Comparison of ENCODE assay signal across 8 cellular contexts in genomic region chr1:24416666-24417391, GRCh38. TPM values are rescaled to one million over a fixed set of nuclear protein-coding genes. Genes with fewer than 3 reads are reported as not detected.
DNase-seq lines count a peak whose midpoint lies in the region; TF ChIP-seq lines count a peak whose summit lies in the region.

No MANE protein-coding gene starts in this region.

- peak overlapping the region; percentile 97 for H3K4me3 Mint-ChIP-seq in activated T-helper 1 cell treated with anti-CD3 and anti-CD28 coated beads, Interleukin-12 subunit alpha, Interleukin-12 subunit beta, Interleukin-2, Interleukin-4 antibody, amounts not matched to agents 30 ng/mL and 10 ng/mL and 1 ng/mL, durations not matched to agents 14 hours and 24 hours and 36 hours
- H3K4me3 Mint-ChIP-seq in glutamatergic neuron (ENCODE audit: unreplicated experiment): peak overlapping the region; percentile 98

- DNase-seq in NCI-H82 (lab: John Stamatoyannopoulos, UW): peak; percentile 30
- DNase-seq in NCI-H82 treated with DMSO at 0.1 percent for 48 hours (lab: John Stamatoyannopoulos, UW; ENCODE audit: unreplicated experiment): no peak
- DNase-seq in MV-4-11 (lab: John Stamatoyannopoulos, UW): peak; percentile 78
- peak; percentile 56 for DNase-seq in activated T-helper 1 cell treated with anti-CD3 and anti-CD28 coated beads, Interleukin-12 subunit alpha, Interleukin-12 subunit beta, Interleukin-2, Interleukin-4 antibody, amounts not matched to agents 30 ng/mL and 10 ng/mL and 1 ng/mL, durations not matched to agents 14 hours and 24 hours and 36 hours (ENCODE audit: low spot score)
- DNase-seq in glutamatergic neuron: no peak
- DNase-seq in stimulated activated CD4-positive, alpha-beta T cell treated with anti-CD3 and anti-CD28 coated beads, Interleukin-1b, Interleukin-23, amount 100 ng/mL, for 48 hours: peak; percentile 59
- no peak for DNase-seq in COLO829 (ENCODE audit: low spot score)
- DNase-seq in dermis blood vessel endothelial cell: no peak

- peaks cover 17% of the 10 kb centered on the region for H3K36me3 Mint-ChIP-seq in activated T-helper 1 cell treated with anti-CD3 and anti-CD28 coated beads, Interleukin-12 subunit alpha, Interleukin-12 subunit beta, Interleukin-2, Interleukin-4 antibody, amounts not matched to agents 30 ng/mL and 10 ng/mL and 1 ng/mL, durations not matched to agents 14 hours and 24 hours and 36 hours (ENCODE audit: low read depth)
- H3K36me3 Mint-ChIP-seq in glutamatergic neuron (ENCODE audit: unreplicated experiment): no peaks in the 10 kb centered on the region

- no peak for TF ChIP-seq CTCF in glutamatergic neuron (IDR thresholded peaks at IDR 0.05; ENCODE audit: partially characterized antibody, unreplicated experiment)

- H3K9me3 Mint-ChIP-seq in activated T-helper 1 cell treated with anti-CD3 and anti-CD28 coated beads, Interleukin-12 subunit alpha, Interleukin-12 subunit beta, Interleukin-2, Interleukin-4 antibody, amounts not matched to agents 30 ng/mL and 10 ng/mL and 1 ng/mL, durations not matched to agents 14 hours and 24 hours and 36 hours: no peaks in the 10 kb centered on the region
- peaks cover 1% of the 10 kb centered on the region for H3K9me3 Mint-ChIP-seq in glutamatergic neuron (ENCODE audit: unreplicated experiment)

- intact Hi-C loops in activated T-helper 1 cell treated with anti-CD3 and anti-CD28 coated beads, Interleukin-12 subunit alpha, Interleukin-12 subunit beta, Interleukin-2, Interleukin-4 antibody, amounts not matched to agents 30 ng/mL and 10 ng/mL and 1 ng/mL, durations not matched to agents 14 hours and 24 hours and 36 hours (cut with micrococcal nuclease): loop anchor here (10.0 kb wide), 2 partner anchors 328 to 442 kb away; partner anchors contain the start of gene CLIC4

- no peaks in the 10 kb centered on the region for H3K27me3 Mint-ChIP-seq in activated T-helper 1 cell treated with anti-CD3 and anti-CD28 coated beads, Interleukin-12 subunit alpha, Interleukin-12 subunit beta, Interleukin-2, Interleukin-4 antibody, amounts not matched to agents 30 ng/mL and 10 ng/mL and 1 ng/mL, durations not matched to agents 14 hours and 24 hours and 36 hours (ENCODE audit: insufficient read depth)
- no peaks in the 10 kb centered on the region for H3K27me3 Mint-ChIP-seq in glutamatergic neuron (ENCODE audit: unreplicated experiment)

- H3K27ac Mint-ChIP-seq in activated T-helper 1 cell treated with anti-CD3 and anti-CD28 coated beads, Interleukin-12 subunit alpha, Interleukin-12 subunit beta, Interleukin-2, Interleukin-4 antibody, amounts not matched to agents 30 ng/mL and 10 ng/mL and 1 ng/mL, durations not matched to agents 14 hours and 24 hours and 36 hours: peak overlapping the region; percentile 78
- H3K27ac Mint-ChIP-seq in glutamatergic neuron (ENCODE audit: unreplicated experiment): peak overlapping the region; percentile 30

- H3K4me1 Mint-ChIP-seq in activated T-helper 1 cell treated with anti-CD3 and anti-CD28 coated beads, Interleukin-12 subunit alpha, Interleukin-12 subunit beta, Interleukin-2, Interleukin-4 antibody, amounts not matched to agents 30 ng/mL and 10 ng/mL and 1 ng/mL, durations not matched to agents 14 hours and 24 hours and 36 hours (ENCODE audit: low read depth): peaks cover 48% of the 10 kb centered on the region
- peaks cover 29% of the 10 kb centered on the region for H3K4me1 Mint-ChIP-seq in glutamatergic neuron (ENCODE audit: low read depth, unreplicated experiment)

RNA-seq across cellular contexts. Expression of gene NIPAL3, which starts 1.2 kb away (rescaled TPM):
- total RNA-seq in activated T-helper 1 cell treated with anti-CD3 and anti-CD28 coated beads, Interleukin-12 subunit alpha, Interleukin-12 subunit beta, Interleukin-2, Interleukin-4 antibody, amounts not matched to agents 30 ng/mL and 10 ng/mL and 1 ng/mL, durations not matched to agents 14 hours and 24 hours and 36 hours: 22.7 and 23.5 TPM in 2 replicates
- 18.6 TPM for total RNA-seq in glutamatergic neuron (ENCODE audit: unreplicated experiment)
- 25.4 and 31.7 TPM in 2 replicates for total RNA-seq in dermis blood vessel endothelial cell

RNA-seq across cellular contexts. Expression of gene STPG1, which starts 3.2 kb away (rescaled TPM):
- total RNA-seq in activated T-helper 1 cell treated with anti-CD3 and anti-CD28 coated beads, Interleukin-12 subunit alpha, Interleukin-12 subunit beta, Interleukin-2, Interleukin-4 antibody, amounts not matched to agents 30 ng/mL and 10 ng/mL and 1 ng/mL, durations not matched to agents 14 hours and 24 hours and 36 hours: 4.1 and 5.1 TPM in 2 replicates
- 2.4 TPM for total RNA-seq in glutamatergic neuron (ENCODE audit: unreplicated experiment)
- 1.9 and 2.1 TPM in 2 replicates for total RNA-seq in dermis blood vessel endothelial cell

Comparison
In these comparisons a context has a peak if more than half of its experiments do, and no peak if none do; other contexts are left out.
1. DNase-seq: peak in NCI-H82 (single experiment), MV-4-11 (single experiment), activated T-helper 1 cell treated with anti-CD3 and anti-CD28 coated beads, Interleukin-12 subunit alpha, Interleukin-12 subunit beta, Interleukin-2, Interleukin-4 antibody, amounts not matched to agents 30 ng/mL and 10 ng/mL and 1 ng/mL, durations not matched to agents 14 hours and 24 hours and 36 hours (single experiment) and stimulated activated CD4-positive, alpha-beta T cell treated with anti-CD3 and anti-CD28 coated beads, Interleukin-1b, Interleukin-23, amount 100 ng/mL, for 48 hours (single experiment); none in NCI-H82 treated with DMSO at 0.1 percent for 48 hours (single experiment), glutamatergic neuron (single experiment), COLO829 (single experiment) and dermis blood vessel endothelial cell (single experiment).